1 cellular context compared by ENCODE assay signal in genomic region chr6:26576929-26577719, GRCh38.
A peak's percentile ranks its signal among the peaks of the same experiment; 100 is the strongest.
TF ChIP-seq lines count a peak whose summit lies in the region.

No MANE protein-coding gene starts in this region.

TF ChIP-seq in HEK293, 187 proteins besides CTCF, POLR2A, EP300 and RAD21 (continued from another document and continues in another):
- TF ChIP-seq ZNF148 (tag by site-specific recombination; IDR thresholded peaks at IDR 0.05; ENCODE audit: borderline replicate concordance) (no peak), ZNF670 (tag by site-specific recombination; IDR thresholded peaks at IDR 0.05; ENCODE audit: low read depth) (no peak), PRDM4 (tag by site-specific recombination; IDR thresholded peaks at IDR 0.05) (0 out of 2 replicates have a peak, but pooled peaks have one; percentile 38), ZBTB26 (tag by site-specific recombination; optimal IDR thresholded peaks at IDR 0.05) (no peak), ZNF169 (tag by site-specific recombination; IDR thresholded peaks at IDR 0.05) (no peak), FEZF1 (tag by site-specific recombination; IDR thresholded peaks at IDR 0.05) (peak; percentile 54), PBX3 (CRISPR knock-in tag; IDR thresholded peaks at IDR 0.05) (no peak), ZNF585B (tag by site-specific recombination; IDR thresholded peaks at IDR 0.05) (no peak), ZNF366 (tag by site-specific recombination; conservative IDR thresholded peaks at IDR 0.05) (peak; percentile 42), ZNF549 (tag by site-specific recombination; IDR thresholded peaks at IDR 0.05) (0 out of 2 replicates have a peak, but pooled peaks have one; percentile 10), ZNF280C (tag by site-specific recombination; IDR thresholded peaks at IDR 0.05) (no peak), KLF8 (tag by site-specific recombination; IDR thresholded peaks at IDR 0.05) (no peak), ZNF600 (tag by site-specific recombination; IDR thresholded peaks at IDR 0.05) (peak; percentile 54), ZSCAN4 (tag by site-specific recombination; IDR thresholded peaks at IDR 0.05) (peak; percentile 15; the same call in 1 of the 2 replicates), ZNF626 (tag by site-specific recombination; IDR thresholded peaks at IDR 0.05) (no peak), KLF7 (tag by site-specific recombination; IDR thresholded peaks at IDR 0.05; ENCODE audit: borderline replicate concordance) (no peak), ZNF174 (tag by site-specific recombination; IDR thresholded peaks at IDR 0.05) (no peak), ZNF362 (tag by site-specific recombination; IDR thresholded peaks at IDR 0.05) (peak; percentile 98), ZNF24 (tag by site-specific recombination; IDR thresholded peaks at IDR 0.05) (0 out of 2 replicates have a peak, but pooled peaks have one; percentile 34), SP3 (tag by site-specific recombination; IDR thresholded peaks at IDR 0.05) (no peak), ZNF248 (tag by site-specific recombination; IDR thresholded peaks at IDR 0.05) (no peak), GLI4 (tag by site-specific recombination; IDR thresholded peaks at IDR 0.05) (no peak), ZNF292 (tag by site-specific recombination; IDR thresholded peaks at IDR 0.05; ENCODE audit: borderline replicate concordance, low read depth) (no peak), ELK4 (IDR thresholded peaks at IDR 0.05; ENCODE audit: borderline replicate concordance, low read depth, low read length) (no peak), ZEB2 (tag by site-specific recombination; IDR thresholded peaks at IDR 0.05) (peak; percentile 66), ZNF560 (tag by site-specific recombination; IDR thresholded peaks at IDR 0.05; ENCODE audit: borderline replicate concordance) (no peak), ZNF155 (tag by site-specific recombination; IDR thresholded peaks at IDR 0.05) (no peak), HOXC10 (CRISPR knock-in tag; IDR thresholded peaks at IDR 0.05) (no peak), ZFP37 (tag by site-specific recombination; IDR thresholded peaks at IDR 0.05) (peak; percentile 80), ZNF239 (tag by site-specific recombination; IDR thresholded peaks at IDR 0.05) (no peak), ZFHX2 (tag by site-specific recombination; conservative IDR thresholded peaks at IDR 0.05) (peak; percentile 62), ZSCAN23 (tag by site-specific recombination; IDR thresholded peaks at IDR 0.05) (no peak), ZNF501 (tag by site-specific recombination; IDR thresholded peaks at IDR 0.05) (peak; percentile 48; the same call in 1 of the 2 replicates), ZNF202 (tag by site-specific recombination; IDR thresholded peaks at IDR 0.05; ENCODE audit: borderline replicate concordance) (no peak), ZBTB44 (tag by site-specific recombination; IDR thresholded peaks at IDR 0.05) (peak; percentile 13; the same call in 1 of the 2 replicates), ZNF639 (tag by site-specific recombination; IDR thresholded peaks at IDR 0.05) (peak; percentile 62; the same call in 1 of the 2 replicates), ZNF449 (tag by site-specific recombination; IDR thresholded peaks at IDR 0.05) (peak; percentile 28; the same call in 1 of the 2 replicates), OSR2 (tag by site-specific recombination; IDR thresholded peaks at IDR 0.05) (no peak), ZNF354C (tag by site-specific recombination; IDR thresholded peaks at IDR 0.05; ENCODE audit: borderline replicate concordance, low read depth) (no peak), KLF10 (tag by site-specific recombination; IDR thresholded peaks at IDR 0.05) (peak; percentile 49; the same call in 1 of the 2 replicates), SP2 (tag by site-specific recombination; IDR thresholded peaks at IDR 0.05) (no peak), ZNF112 (tag by site-specific recombination; IDR thresholded peaks at IDR 0.05) (no peak)
